In the genomic region with DNA sequence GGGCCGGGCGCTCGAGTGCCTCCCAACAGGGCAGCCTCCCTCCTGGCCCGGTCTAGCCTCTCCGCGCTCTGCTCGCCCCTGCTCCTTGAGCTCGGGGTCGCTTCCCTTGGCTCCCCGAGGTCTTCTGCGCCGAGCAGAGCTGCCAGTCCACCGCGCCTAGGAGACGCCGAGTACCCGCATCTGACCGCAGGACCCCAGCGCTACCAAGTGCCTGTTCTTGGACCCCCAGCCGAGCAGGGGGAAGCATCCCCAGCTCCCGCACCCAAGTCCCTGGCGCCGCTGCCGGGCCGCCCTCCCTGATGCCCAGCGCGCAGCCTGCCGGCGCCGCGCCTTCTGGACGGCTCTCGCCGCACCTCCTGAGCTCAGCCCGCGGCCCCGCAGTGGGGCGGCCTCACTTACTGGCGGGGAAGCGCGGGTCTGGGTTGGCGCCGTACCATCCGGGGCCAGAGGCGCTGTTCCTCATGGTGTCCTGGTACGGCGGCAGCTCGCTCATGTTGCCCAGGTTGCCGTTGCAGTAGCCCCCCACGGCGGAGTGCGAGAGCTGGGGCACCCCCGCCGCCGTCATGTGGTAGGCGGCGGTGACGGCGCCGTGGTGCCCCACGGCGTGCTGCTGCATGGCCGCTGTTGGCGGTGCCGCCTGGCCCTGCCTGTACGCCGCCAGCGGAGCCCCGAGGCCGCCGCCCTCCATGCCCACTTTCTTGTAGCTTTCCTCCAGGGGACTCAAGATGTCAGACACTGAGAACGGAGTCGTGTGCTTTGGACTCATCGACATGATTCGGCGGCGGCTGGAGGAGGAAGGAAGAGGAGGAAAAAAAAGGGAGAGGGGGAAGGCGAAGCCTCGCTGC, we compare ENCODE assay signal across 11 cellular contexts. TPM values are rescaled to one million over a fixed set of nuclear protein-coding genes. Genes with fewer than 3 reads are reported as not detected.
DNase-seq lines count a peak whose midpoint lies in the region; ATAC-seq, FAIRE-seq and TF ChIP-seq lines count a peak whose summit lies in the region.
"Had no signal": no experiment of that assay in that cellular context is flagged by ENCODE, and none has a peak within 500 bp of the region (broad histone marks: within the 10 kb centered on the region; RNA-seq: fewer than 3 reads in every experiment).

No MANE protein-coding gene starts in this region.

- H4K20me1 ChIP-seq in HCT116 (ENCODE audit: insufficient read depth) (no peaks in the 10 kb centered on the region), K562 (replicated peaks; ENCODE audit: control insufficient read depth, insufficient read depth, low read length) (no peaks in the 10 kb centered on the region)

- no peak for TF ChIP-seq POLR2A in HCT116 (IDR thresholded peaks at IDR 0.05; ENCODE audit: borderline replicate concordance, extremely low read depth, insufficient read depth, insufficient read length)
- TF ChIP-seq POLR2A in K562 (conservative IDR thresholded peaks at IDR 0.05): no peak

- 15% methylated on average over 9 of the region's 79 CpGs for WGBS in K562 (ENCODE audit: insufficient coverage, low coverage, missing lambda C conversion rate)

- no peaks in the 10 kb centered on the region for H3K36me3 ChIP-seq in Caco-2 (ENCODE audit: control insufficient read depth, insufficient read depth, low read length)
- H3K36me3 ChIP-seq in HCT116 (ENCODE audit: control insufficient read depth in 1 of 2, insufficient read depth in 2 of 2, low read length in 2 of 2): no peaks in the 10 kb centered on the region
- no peaks in the 10 kb centered on the region for H3K36me3 ChIP-seq in K562 (ENCODE audit: control insufficient read depth, insufficient read depth, low read length)

- no peaks in the 10 kb centered on the region for H3K9me3 Mint-ChIP-seq in Caco-2 (ENCODE audit: unreplicated experiment)
- H3K9me3 Mint-ChIP-seq in nephron: peaks cover 5% of the 10 kb centered on the region
- no peaks in the 10 kb centered on the region for H3K9me3 Mint-ChIP-seq in stimulated activated memory B cell treated with anti-CD40 and anti-IgM and Interleukin-4, amounts not matched to agents 10 μg/mL and 1 μg/mL and 100 μg/mL, for 72 hours

- TF ChIP-seq CTCF in Caco-2 (IDR thresholded peaks at IDR 0.05; ENCODE audit: insufficient read depth in 1 of 2, low read depth in 1 of 2, low read length in 1 of 2, severe bottlenecking in 1 of 2, unreplicated experiment in 1 of 2): no peak
- TF ChIP-seq CTCF in HCT116 (IDR thresholded peaks at IDR 0.05 in 2 of 3, conservative IDR thresholded peaks at IDR 0.05 in 1 of 3; ENCODE audit: borderline replicate concordance in 1 of 3, insufficient read depth in 1 of 3, low read depth in 2 of 3, low read length in 2 of 3): no peak
- TF ChIP-seq CTCF in K562 (IDR thresholded peaks at IDR 0.05 in 2 of 3, conservative IDR thresholded peaks at IDR 0.05 in 1 of 3; ENCODE audit: insufficient read depth in 2 of 3, low read depth in 1 of 3, low read length in 3 of 3): no peak
- no peak for TF ChIP-seq CTCF in nephron (IDR thresholded peaks at IDR 0.05; ENCODE audit: unreplicated experiment in 3 of 3)

- CTCF ChIA-PET in Caco-2 (lab: Charles Lee): interaction anchor here (0.5 to 0.6 kb wide), 2 partner anchors 57 to 1228 kb away, joined by 3 read pairs; no protein-coding TSS in a partner anchor
- CTCF ChIA-PET in HCT116 (lab: Charles Lee): no interaction called here
- CTCF ChIA-PET in K562 (lab: Yijun Ruan, JAX; ENCODE audit: low intra/inter-chr PET ratio): no interaction called here

- TF ChIP-seq RAD21 in HCT116 (IDR thresholded peaks at IDR 0.05; ENCODE audit: low read depth) (no peak), K562 (CRISPR knock-in tag; conservative IDR thresholded peaks at IDR 0.05 in 1 of 2, IDR thresholded peaks at IDR 0.05 in 1 of 2) (no peak)

- H3K36me3 Mint-ChIP-seq in Caco-2 (ENCODE audit: insufficient read depth, unreplicated experiment) (no peaks in the 10 kb centered on the region), nephron (ENCODE audit: low read depth) (no peaks in the 10 kb centered on the region)
- H3K36me3 Mint-ChIP-seq in stimulated activated memory B cell treated with anti-CD40 and anti-IgM and Interleukin-4, amounts not matched to agents 10 μg/mL and 1 μg/mL and 100 μg/mL, for 72 hours: no peaks in the 10 kb centered on the region

- H3K9me3 ChIP-seq in Caco-2 (no peaks in the 10 kb centered on the region), HCT116 (ENCODE audit: control insufficient read depth in 1 of 2, insufficient read depth in 1 of 2, low read depth in 1 of 2, low read length in 2 of 2) (no peaks in the 10 kb centered on the region), K562 (replicated peaks; ENCODE audit: control insufficient read depth, insufficient read depth, low read depth, low read length) (no peaks in the 10 kb centered on the region)

- no peak overlapping the region for H3K27ac Mint-ChIP-seq in Caco-2 (ENCODE audit: unreplicated experiment)
- H3K27ac Mint-ChIP-seq in nephron: no peak overlapping the region
- H3K27ac Mint-ChIP-seq in stimulated activated memory B cell treated with anti-CD40 and anti-IgM and Interleukin-4, amounts not matched to agents 10 μg/mL and 1 μg/mL and 100 μg/mL, for 72 hours: no peak overlapping the region

- FAIRE-seq in K562 (lab: Jason Lieb, UNC): no peak
- FAIRE-seq: GM18507 had no signal

- TF ChIP-seq EP300 in K562 (IDR thresholded peaks at IDR 0.05; ENCODE audit: low read length): no peak

- RAD21 ChIA-PET in HCT116 (lab: Charles Lee; ENCODE audit: low non-redundant PET in 1 of 2, low total read pairs in 2 of 2, uncharacterized antibody in 2 of 2, unreplicated experiment in 2 of 2): no interaction called here

- no peaks in the 10 kb centered on the region; the same call in 1 of the 2 replicates for H3K4me1 ChIP-seq in Caco-2
- peaks cover 0 to 11% of the 10 kb centered on the region in 2 experiments; a peak in 2 of 4 replicates for H3K4me1 ChIP-seq in HCT116 (ENCODE audit: control insufficient read depth in 1 of 2, insufficient read depth in 2 of 2, low read length in 2 of 2)
- H3K4me1 ChIP-seq in K562 (replicated peaks in 1 of 2; ENCODE audit: control insufficient read depth in 2 of 2, insufficient read depth in 2 of 2, low read length in 2 of 2): peaks cover 0 to 20% of the 10 kb centered on the region in 2 experiments; a peak in 2 of 5 replicates

- H3K9me1 ChIP-seq in K562 (ENCODE audit: control insufficient read depth, insufficient read depth, low read length): no peaks in the 10 kb centered on the region

- BruUV-seq in Caco-2 (replicated peaks; lab: Mats Ljungman, UMichigan): no TSS peak
- BruUV-seq in HCT116 (replicated peaks; lab: Mats Ljungman, UMichigan): no TSS peak
- no TSS peak for BruUV-seq in K562 (replicated peaks; lab: Mats Ljungman, UMichigan)

- H3K4me1 Mint-ChIP-seq in Caco-2 (ENCODE audit: low read depth, unreplicated experiment) (no peaks in the 10 kb centered on the region), nephron (peaks cover 23% of the 10 kb centered on the region)
- H3K4me1 Mint-ChIP-seq in stimulated activated memory B cell treated with anti-CD40 and anti-IgM and Interleukin-4, amounts not matched to agents 10 μg/mL and 1 μg/mL and 100 μg/mL, for 72 hours: no peaks in the 10 kb centered on the region

- H3K27me3 Mint-ChIP-seq in Caco-2 (ENCODE audit: insufficient read depth, unreplicated experiment) (peaks cover 5% of the 10 kb centered on the region), nephron (ENCODE audit: low read depth) (peaks cover 98% of the 10 kb centered on the region)
- peaks cover 82% of the 10 kb centered on the region for H3K27me3 Mint-ChIP-seq in stimulated activated memory B cell treated with anti-CD40 and anti-IgM and Interleukin-4, amounts not matched to agents 10 μg/mL and 1 μg/mL and 100 μg/mL, for 72 hours

- peak overlapping the region; percentile 34 for H3K4me3 ChIP-seq in Caco-2 (ENCODE audit: low read depth, low read length)
- peak overlapping the region in 1 of 2 experiments; percentile 50; a peak in 1 of 4 replicates for H3K4me3 ChIP-seq in HCT116 (replicated peaks in 1 of 2; ENCODE audit: low read depth in 1 of 2, low read length in 2 of 2)
- no peak overlapping the region for H3K4me3 ChIP-seq in K562

- POLR2A ChIA-PET in Caco-2 (lab: Charles Lee): no interaction called here
- POLR2A ChIA-PET in HCT116 (lab: Charles Lee): no interaction called here
- POLR2A ChIA-PET in K562 (lab: Yijun Ruan, JAX): interaction anchor here (0.8 kb wide), 1 partner anchor 713 kb away, joined by 3 read pairs; no protein-coding TSS in a partner anchor

- H2AFZ ChIP-seq in HCT116 (ENCODE audit: low read depth, low read length, poor library complexity, severe bottlenecking): no peak overlapping the region
- no peak overlapping the region for H2AFZ ChIP-seq in K562 (ENCODE audit: low read depth, low read length)

- H3K9ac ChIP-seq in HCT116 (ENCODE audit: low read length) (no peak overlapping the region; the same call in 1 of the 2 replicates), K562 (ENCODE audit: insufficient read depth in 1 of 2, low read depth in 2 of 2, low read length in 2 of 2) (no peak overlapping the region)

- no peak overlapping the region for H3K27ac ChIP-seq in HCT116 (ENCODE audit: low read depth, low read length)
- H3K27ac ChIP-seq in K562 (ENCODE audit: extremely low read depth, low read depth, low read length): no peak overlapping the region
- H3K27ac ChIP-seq: RWPE1 had no signal

- H3K9me2 ChIP-seq in HCT116 (ENCODE audit: insufficient read depth): no peaks in the 10 kb centered on the region

- H3K79me2 ChIP-seq in HCT116 (ENCODE audit: insufficient read depth, low read length) (no peaks in the 10 kb centered on the region), K562 (ENCODE audit: control insufficient read depth, insufficient read depth, low read length) (no peaks in the 10 kb centered on the region)

- no peak for ATAC-seq in HCT116
- peak; percentile 69 for ATAC-seq in K562
- no peak for ATAC-seq in HG03439 (IDR thresholded peaks at IDR 0.05; ENCODE audit: unreplicated experiment)
- no peak for ATAC-seq in stimulated activated memory B cell treated with anti-CD40 and anti-IgM and Interleukin-4, amounts not matched to agents 10 μg/mL and 1 μg/mL and 100 μg/mL, for 72 hours
- ATAC-seq in GM21367 (IDR thresholded peaks at IDR 0.05; ENCODE audit: unreplicated experiment): no peak

- H3K4me2 ChIP-seq in HCT116 (ENCODE audit: low read length) (peak overlapping the region; percentile 79; the same call in 1 of the 2 replicates), K562 (ENCODE audit: insufficient read depth, low read length) (no peak overlapping the region)

- in situ Hi-C loops in K562 (cut with MboI): no loop called here

- DNase-seq in Caco-2: no peak
- DNase-seq in HCT116 (ENCODE audit: low read depth, low spot score): no peak
- no peak for DNase-seq in K562 (ENCODE audit: extremely low read depth in 1 of 4, low spot score in 3 of 4)
- no peak for DNase-seq in cerebellar cortex (ENCODE audit: low spot score)
- DNase-seq: stimulated activated CD4-positive, alpha-beta T cell treated with anti-CD3 and anti-CD28 coated beads, Interleukin-4, amount 100 ng/mL, for 4 hours had no signal

- intact Hi-C loops in Caco-2 (cut with micrococcal nuclease; ENCODE audit: unreplicated experiment): no loop called here
- intact Hi-C loops in HCT116 (cut with micrococcal nuclease): no loop called here
- intact Hi-C loops in K562 (cut with micrococcal nuclease): no loop called here

- H3K27me3 ChIP-seq in Caco-2 (replicated peaks; ENCODE audit: control insufficient read depth, insufficient read depth, low read length): no peaks in the 10 kb centered on the region; the same call in 1 of the 2 replicates
- no peaks in the 10 kb centered on the region for H3K27me3 ChIP-seq in HCT116 (ENCODE audit: insufficient read depth, low read length)
- peaks cover 17 to 62% of the 10 kb centered on the region in 2 experiments for H3K27me3 ChIP-seq in K562 (ENCODE audit: control insufficient read depth in 2 of 2, insufficient read depth in 2 of 2, low read length in 2 of 2)

- H3K4me3 Mint-ChIP-seq in Caco-2 (ENCODE audit: unreplicated experiment) (peak overlapping the region; percentile 76), nephron (peak overlapping the region; percentile 65 to 75 (median 68))
- H3K4me3 Mint-ChIP-seq in stimulated activated memory B cell treated with anti-CD40 and anti-IgM and Interleukin-4, amounts not matched to agents 10 μg/mL and 1 μg/mL and 100 μg/mL, for 72 hours: no peak overlapping the region

RNA-seq across cellular contexts. Expression of gene NKX2-1, which starts 1.2 kb away (rescaled TPM):
- total RNA-seq in Caco-2 (2022) (0.66 and 1.5 TPM in 2 replicates), HCT116 (2021; ENCODE audit: unreplicated experiment) (0.84 TPM), K562 (2014; rRNA removed) (not detected in 2 replicates), K562 (2014; rRNA removed; fragmentation: Illumina TruSeq; extraction: Trizol) (not detected in 2 replicates), K562 (2015; rRNA removed; fragmentation: Illumina TruSeq; extraction: Trizol) (not detected in 2 replicates), K562 (2021) (0.11 TPM in 1 of 2 replicates, not detected in the other)
- 0.77 and 0.95 TPM in 2 replicates for polyA plus RNA-seq in HCT116 (2012)
- total RNA-seq in K562 (2011; cell fraction: chromatin; rRNA removed; ENCODE audit: low replicate concordance): not detected in 2 replicates
- total RNA-seq in K562 (2011; cell fraction: nucleolus; rRNA removed): not detected in 2 replicates
- not detected in 2 replicates for total RNA-seq in K562 (2011; cell fraction: nucleoplasm; rRNA removed)
- polyA plus RNA-seq in K562 (2011; rRNA removed) (not detected in 2 replicates), K562 (2014; fragmentation: Illumina TruSeq; extraction: Trizol) (not detected in 2 replicates), K562 (2014; fragmentation: Nextera tagmentation; extraction: Ambion mirVana) (not detected), K562 (2014; rRNA removed) (not detected in 2 replicates)
- not detected in 2 replicates for polyA plus RNA-seq in K562 (2011; cell fraction: cytosol; rRNA removed)
- not detected in 2 replicates for polyA plus RNA-seq in K562 (2011; cell fraction: nucleus; rRNA removed)
- polyA plus RNA-seq in K562 (2012): not detected in 2 replicates
- polyA minus RNA-seq in K562 (2011; rRNA and poly(A)+ RNA removed): not detected in 2 replicates
- not detected in 2 replicates for polyA minus RNA-seq in K562 (2011; cell fraction: cytosol; rRNA and poly(A)+ RNA removed)
- not detected in 2 replicates for polyA minus RNA-seq in K562 (2011; cell fraction: nucleus; rRNA and poly(A)+ RNA removed)
